ENCODE assay signal across 40 cellular contexts in the genomic region with DNA sequence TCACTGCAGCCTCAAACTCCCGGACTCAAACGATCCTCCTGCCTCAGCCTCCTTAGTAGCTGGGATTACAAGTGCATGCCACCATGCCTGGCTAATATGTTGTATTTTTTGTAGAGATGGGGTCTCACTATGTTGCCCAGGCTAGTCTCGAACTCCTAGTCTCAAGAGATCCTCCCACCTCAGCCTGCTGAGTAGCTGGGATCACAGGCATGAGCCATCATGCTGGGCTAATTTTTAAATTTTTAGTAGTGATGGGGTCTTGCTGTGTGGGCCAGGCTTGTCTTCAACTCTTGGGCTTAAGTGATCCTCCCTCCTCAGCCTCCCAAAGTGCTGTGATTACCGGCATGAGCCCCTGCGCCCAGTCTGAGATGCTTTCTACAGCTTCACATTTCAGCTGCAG. TPM values are rescaled to one million over a fixed set of nuclear protein-coding genes. Genes with fewer than 3 reads are reported as not detected.
"Had no signal": no experiment of that assay in that cellular context is flagged by ENCODE, and none has a peak within 500 bp of the region (broad histone marks: within the 10 kb centered on the region; RNA-seq: fewer than 3 reads in every experiment).

No MANE protein-coding gene starts in this region.

- H3K4me3 ChIP-seq: MG63 had no signal

- H3K27me3 ChIP-seq: MG63 had no signal

- H3K9me3 ChIP-seq: MG63 had no signal

- H3K36me3 ChIP-seq: MG63 had no signal

- DNase-seq: Kasumi-1, MG63, MM.1S, MV-4-11, NCI-H1048, NCI-H1092, NCI-H1092 treated with DMSO at 0.1 percent for 48 hours, NCI-H1105, NCI-H1105 treated with DMSO at 0.1 percent for 48 hours, NCI-H1417, NCI-H1417 treated with DMSO at 0.1 percent for 48 hours, NCI-H1436, NCI-H1436 treated with DMSO at 0.1 percent for 48 hours, NCI-H146, NCI-H1694, NCI-H1694 treated with DMSO at 0.1 percent for 48 hours, NCI-H187, NCI-H187 treated with DMSO at 0.1 percent for 48 hours, NCI-H1930, NCI-H2029, NCI-H2029 treated with DMSO at 0.1 percent for 48 hours, NCI-H2081, NCI-H2081 treated with DMSO at 0.1 percent for 48 hours, NCI-H2107, NCI-H2171, NCI-H2171 treated with DMSO at 0.1 percent for 48 hours, NCI-H2227 treated with DMSO at 0.1 percent for 48 hours, NCI-H226, NCI-H345, NCI-H446, NCI-H446 treated with DMSO at 0.1 percent for 48 hours, NCI-H510A, NCI-H510A treated with DMSO at 0.1 percent for 48 hours, NCI-H524, NCI-H524 treated with DMSO at 0.1 percent for 48 hours, NCI-H526 had no signal

RNA-seq across cellular contexts. Expression of a gene that starts 15.3 kb away (rescaled TPM):
- total RNA-seq: MCF 10A, NCI-H460 had no signal

RNA-seq across cellular contexts. Expression of a gene that starts 26.9 kb away (rescaled TPM):
- total RNA-seq: LHCN-M2, M059J, MCF 10A, NCI-H460 had no signal

RNA-seq across cellular contexts. Expression of a gene that starts 37.1 kb away (rescaled TPM):
- total RNA-seq: LHCN-M2, M059J, MCF 10A, NCI-H460 had no signal
